In the genomic region with DNA sequence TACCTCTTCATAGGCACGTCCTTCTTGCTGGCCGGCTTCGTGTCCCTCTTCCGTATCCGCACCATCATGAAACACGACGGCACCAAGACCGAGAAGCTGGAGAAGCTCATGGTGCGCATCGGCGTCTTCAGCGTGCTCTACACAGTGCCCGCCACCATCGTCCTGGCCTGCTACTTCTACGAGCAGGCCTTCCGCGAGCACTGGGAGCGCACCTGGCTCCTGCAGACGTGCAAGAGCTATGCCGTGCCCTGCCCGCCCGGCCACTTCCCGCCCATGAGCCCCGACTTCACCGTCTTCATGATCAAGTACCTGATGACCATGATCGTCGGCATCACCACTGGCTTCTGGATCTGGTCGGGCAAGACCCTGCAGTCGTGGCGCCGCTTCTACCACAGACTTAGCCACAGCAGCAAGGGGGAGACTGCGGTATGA, we compare ENCODE assay signal across 13 cellular contexts. TPM values are rescaled to one million over a fixed set of nuclear protein-coding genes. Genes with fewer than 3 reads are reported as not detected.
DNase-seq lines count a peak whose midpoint lies in the region; ATAC-seq and TF ChIP-seq lines count a peak whose summit lies in the region.
"Had no signal": no experiment of that assay in that cellular context is flagged by ENCODE, and none has a peak within 500 bp of the region (broad histone marks: within the 10 kb centered on the region; RNA-seq: fewer than 3 reads in every experiment).

No MANE protein-coding gene starts in this region.

- H3K27ac Mint-ChIP-seq in endothelial cell (ENCODE audit: unreplicated experiment), result no peak overlapping the region
- H3K27ac Mint-ChIP-seq: activated B cell treated with CpG ODN at 0.5 μM for 24 hours; naive thymus-derived CD4-positive, alpha-beta T cell had no signal

- WGBS in mesodermal cell (ENCODE audit: insufficient coverage in 2 of 2), 2 experiments, result 14 to 25% methylated on average over 16 to 27 of the region's 32 CpGs

- no peak overlapping the region for H3K27ac ChIP-seq in cardiac muscle cell
- H3K27ac ChIP-seq in mesodermal cell (ENCODE audit: low read depth, low read length, severe bottlenecking), result no peak overlapping the region
- no peak overlapping the region for H3K27ac ChIP-seq in upper lobe of right lung
- H3K27ac ChIP-seq: BLaER1 had no signal

- no peak overlapping the region for H3K4me3 Mint-ChIP-seq in endothelial cell (ENCODE audit: unreplicated experiment)
- H3K4me3 Mint-ChIP-seq: activated B cell treated with CpG ODN at 0.5 μM for 24 hours; naive thymus-derived CD4-positive, alpha-beta T cell had no signal

- no peaks in the 10 kb centered on the region for H3K9me3 Mint-ChIP-seq in endothelial cell (ENCODE audit: unreplicated experiment)
- H3K9me3 Mint-ChIP-seq: activated B cell treated with CpG ODN at 0.5 μM for 24 hours had no signal

- H3K4me3 ChIP-seq in cardiac muscle cell, result peak overlapping the region; percentile 86
- peak overlapping the region; percentile 68 for H3K4me3 ChIP-seq in mesodermal cell (ENCODE audit: extremely low read depth, insufficient read depth, low read length, poor library complexity, severe bottlenecking)
- H3K4me3 ChIP-seq in upper lobe of right lung, result peak overlapping the region; percentile 72

- intact Hi-C loops in cardiac septum (cut with DNase I) (loop anchor here (5.0 to 10.0 kb wide), 3 partner anchors 116 to 151 kb away; no protein-coding TSS in a partner anchor), upper lobe of right lung (cut with DNase I) (no loop called here)

- no peaks in the 10 kb centered on the region for H3K36me3 ChIP-seq in cardiac muscle cell
- H3K36me3 ChIP-seq in mesodermal cell (ENCODE audit: control insufficient read depth, insufficient read depth, low read length), result peaks cover 10% of the 10 kb centered on the region
- H3K36me3 ChIP-seq in upper lobe of right lung, result no peaks in the 10 kb centered on the region
- H3K36me3 ChIP-seq: BLaER1 had no signal

- peaks cover 17% of the 10 kb centered on the region for H3K27me3 ChIP-seq in cardiac muscle cell
- peaks cover 24% of the 10 kb centered on the region for H3K27me3 ChIP-seq in upper lobe of right lung

- peaks cover 42% of the 10 kb centered on the region for H3K4me1 ChIP-seq in cardiac muscle cell (ENCODE audit: low read depth)
- peaks cover 33% of the 10 kb centered on the region for H3K4me1 ChIP-seq in mesodermal cell (ENCODE audit: control insufficient read depth, insufficient read depth, low read length, poor library complexity, severe bottlenecking)
- peaks cover 32% of the 10 kb centered on the region for H3K4me1 ChIP-seq in upper lobe of right lung

- H3K27me3 Mint-ChIP-seq in endothelial cell (ENCODE audit: unreplicated experiment), result peaks cover 14% of the 10 kb centered on the region

- H3K4me1 Mint-ChIP-seq in endothelial cell (ENCODE audit: unreplicated experiment), result peaks cover 33% of the 10 kb centered on the region

- no peaks in the 10 kb centered on the region for H3K9me3 ChIP-seq in cardiac muscle cell (ENCODE audit: low read depth)
- no peaks in the 10 kb centered on the region for H3K9me3 ChIP-seq in mesodermal cell (ENCODE audit: control insufficient read depth, low read length)
- H3K9me3 ChIP-seq in upper lobe of right lung, result no peaks in the 10 kb centered on the region
- H3K9me3 ChIP-seq: BLaER1 had no signal

- TF ChIP-seq CTCF in cardiac muscle cell (IDR thresholded peaks at IDR 0.05; ENCODE audit: low read depth, low read length), result no peak
- TF ChIP-seq CTCF in endothelial cell (IDR thresholded peaks at IDR 0.05; ENCODE audit: unreplicated experiment), result no peak
- no peak for TF ChIP-seq CTCF in upper lobe of right lung (IDR thresholded peaks at IDR 0.05)

- H3K36me3 Mint-ChIP-seq in endothelial cell (ENCODE audit: low read depth, unreplicated experiment), result peaks cover 3% of the 10 kb centered on the region
- H3K36me3 Mint-ChIP-seq: naive thymus-derived CD4-positive, alpha-beta T cell had no signal

- peak in 1 of 2 donors; percentile 17 for DNase-seq in cardiac muscle cell (ENCODE audit: low read depth in 1 of 2, low spot score in 1 of 2)
- no peak for DNase-seq in cardiac septum (ENCODE audit: low spot score)
- DNase-seq in endothelial cell (ENCODE audit: low spot score), result peak; percentile 22
- DNase-seq in upper lobe of right lung, result no peak
- no peak for DNase-seq in NCI-H2196 (lab: John Stamatoyannopoulos, UW; ENCODE audit: unreplicated experiment)
- no peak for DNase-seq in putamen (ENCODE audit: low spot score)
- DNase-seq: NCI-H1930, RPMI8226 had no signal

- no peak for ATAC-seq in upper lobe of right lung
- no peak for ATAC-seq in GM18520 (IDR thresholded peaks at IDR 0.05; ENCODE audit: unreplicated experiment)
- ATAC-seq: naive thymus-derived CD4-positive, alpha-beta T cell had no signal

RNA-seq across cellular contexts. Expression of a gene that starts 2.3 kb away (rescaled TPM):
- total RNA-seq in cardiac muscle cell (21.4 and 21.8 TPM in 2 replicates), cardiac septum (34.7 TPM), endothelial cell (ENCODE audit: unreplicated experiment) (42.2 TPM), upper lobe of right lung (13.6 TPM)
- 9.4 and 13.4 TPM in 2 replicates for polyA plus RNA-seq in cardiac muscle cell
- polyA plus RNA-seq in mesodermal cell (2013, experiment 1 of 2), result 36.1 TPM
- polyA plus RNA-seq in mesodermal cell (2013, experiment 2 of 2), result 30.4 TPM

RNA-seq across cellular contexts. Expression of a gene that starts 37.1 kb away (rescaled TPM):
- total RNA-seq in cardiac muscle cell (0.21 TPM in 1 of 2 replicates, not detected in the other), cardiac septum (not detected), endothelial cell (ENCODE audit: unreplicated experiment) (0.08 TPM), upper lobe of right lung (not detected)
- 0.05 and 0.24 TPM in 2 replicates for polyA plus RNA-seq in cardiac muscle cell
- polyA plus RNA-seq in mesodermal cell (2013, experiment 1 of 2), result 0.18 TPM
- 0.05 TPM for polyA plus RNA-seq in mesodermal cell (2013, experiment 2 of 2)
- total RNA-seq: activated B cell treated with CpG ODN at 0.5 μM for 24 hours; naive thymus-derived CD4-positive, alpha-beta T cell had no signal
- polyA plus RNA-seq: naive thymus-derived CD4-positive, alpha-beta T cell had no signal
